29 cellular contexts compared by ENCODE assay signal in genomic region chr22:46019351-46019750, GRCh38. TPM values are rescaled to one million over a fixed set of nuclear protein-coding genes. Genes with fewer than 3 reads are reported as not detected.
DNase-seq lines count a peak whose midpoint lies in the region; ATAC-seq, FAIRE-seq and TF ChIP-seq lines count a peak whose summit lies in the region.
"Had no signal": no experiment of that assay in that cellular context is flagged by ENCODE, and none has a peak within 500 bp of the region (broad histone marks: within the 10 kb centered on the region; RNA-seq: fewer than 3 reads in every experiment).

No MANE protein-coding gene starts in this region.

- H2BK120ac ChIP-seq in H1 (replicated peaks; ENCODE audit: low read depth, low read length), result no peak overlapping the region

- H3K18ac ChIP-seq in H1 (ENCODE audit: extremely low read depth, low read length), result no peak overlapping the region; the same call in 1 of the 2 replicates

- TF ChIP-seq RAD21 in H1 (IDR thresholded peaks at IDR 0.05 in 1 of 2, conservative IDR thresholded peaks at IDR 0.05 in 1 of 2; ENCODE audit: low read depth in 2 of 2, low read length in 2 of 2), result no peak

- no peak overlapping the region for H3K4me2 ChIP-seq in GM23338
- H3K4me2 ChIP-seq in PC-9, result peak overlapping the region; percentile 57
- no peak overlapping the region for H3K4me2 ChIP-seq in H1 (ENCODE audit: insufficient read depth in 1 of 2, low read depth in 2 of 2, low read length in 2 of 2)

- H2BK20ac ChIP-seq in H1 (ENCODE audit: low read length), result no peak overlapping the region

- no peak overlapping the region for H4K5ac ChIP-seq in H1 (ENCODE audit: insufficient read length, low read depth, low read length)

- H3K27me3 ChIP-seq in GM23338 (ENCODE audit: insufficient read depth) (no peaks in the 10 kb centered on the region), PC-9 (ENCODE audit: insufficient read depth, low read depth) (no peaks in the 10 kb centered on the region), H1 (replicated peaks in 1 of 4; ENCODE audit: control insufficient read depth in 3 of 4, extremely low read depth in 1 of 4, insufficient read depth in 3 of 4, low read length in 3 of 4) (peaks cover 0 to 6% (median 2%) of the 10 kb centered on the region in 4 experiments; a peak in 4 of 7 replicates), neutrophil (no peaks in the 10 kb centered on the region)
- H3K27me3 ChIP-seq: right atrium auricular region, tibial artery had no signal

- no peak overlapping the region for H3K23ac ChIP-seq in H1 (ENCODE audit: insufficient read length)

- BruUV-seq in PC-9 (replicated peaks; lab: Mats Ljungman, UMichigan), result no TSS peak
- BruUV-seq in Calu3 (replicated peaks; lab: Mats Ljungman, UMichigan), result no TSS peak

- no peaks in the 10 kb centered on the region for H3K79me2 ChIP-seq in GM23338 (replicated peaks; ENCODE audit: insufficient read depth)
- 0 out of 2 replicates have a peak, but pooled peaks cover 3% of the 10 kb centered on the region for H3K79me2 ChIP-seq in PC-9 (ENCODE audit: low read depth)
- H3K79me2 ChIP-seq in H1 (ENCODE audit: control insufficient read depth in 1 of 2, insufficient read depth in 2 of 2, low read length in 2 of 2), result no peaks in the 10 kb centered on the region

- no peaks in the 10 kb centered on the region for H3K4me1 ChIP-seq in GM23338 (ENCODE audit: insufficient read depth)
- H3K4me1 ChIP-seq in PC-9 (replicated peaks; ENCODE audit: insufficient read depth), result peaks cover 58% of the 10 kb centered on the region
- peaks cover 0 to 2% (median 0%) of the 10 kb centered on the region in 4 experiments; a peak in 2 of 7 replicates for H3K4me1 ChIP-seq in H1 (replicated peaks in 1 of 4; ENCODE audit: control insufficient read depth in 3 of 4, insufficient read depth in 4 of 4, low read length in 3 of 4)
- peaks cover 39 to 48% of the 10 kb centered on the region in 2 experiments for H3K4me1 ChIP-seq in neutrophil (ENCODE audit: control insufficient read depth in 1 of 2, insufficient read depth in 1 of 2, low read depth in 1 of 2, low read length in 1 of 2)

- TF ChIP-seq EP300 in H1 (IDR thresholded peaks at IDR 0.05; ENCODE audit: borderline replicate concordance in 1 of 2, low read depth in 2 of 2, low read length in 2 of 2), result no peak

- TF ChIP-seq POLR2A in H1 (IDR thresholded peaks at IDR 0.05; ENCODE audit: control extremely low read depth in 1 of 2, low read depth in 2 of 2, low read length in 2 of 2), result no peak

- H4K91ac ChIP-seq in H1 (replicated peaks; ENCODE audit: insufficient read length, low read length), result no peak overlapping the region

- H3F3A ChIP-seq in GM23338 (replicated peaks; ENCODE audit: low read depth) (no peaks in the 10 kb centered on the region), PC-9 (ENCODE audit: insufficient read depth, low read depth) (peaks cover 55% of the 10 kb centered on the region)

- no peak overlapping the region for H3K14ac ChIP-seq in H1 (ENCODE audit: insufficient read length)

- 81% methylated on average over 6 of the region's 6 CpGs; no CpG with 5 or more reads in 1 of the 2 experiments for WGBS in H1 (ENCODE audit: extremely low coverage in 1 of 2, insufficient coverage in 1 of 2, insufficient read length in 1 of 2, insufficient replicate concordance in 2 of 2, low coverage in 1 of 2, low lambda C conversion rate in 2 of 2, missing lambda C conversion rate in 1 of 2), 2 experiments

- intact Hi-C loops in PC-9 (cut with micrococcal nuclease; ENCODE audit: unreplicated experiment), result no loop called here
- intact Hi-C loops in Calu3 (cut with micrococcal nuclease; ENCODE audit: unreplicated experiment), result no loop called here

- H3K4me1 Mint-ChIP-seq in GM23338 (peaks cover 5% of the 10 kb centered on the region), Calu3 (ENCODE audit: low read depth, unreplicated experiment) (no peaks in the 10 kb centered on the region)
- H3K4me1 Mint-ChIP-seq: activated naive CD4-positive, alpha-beta T cell treated with anti-CD3 and anti-CD28 coated beads, Interleukin-2, amount 50 U/mL, for 24 hours had no signal

- CTCF ChIA-PET in PC-9 (lab: Charles Lee), result interaction anchor here (0.8 kb wide), 1 partner anchor 16 kb away, joined by 3 read pairs; no protein-coding TSS in a partner anchor
- CTCF ChIA-PET in H1 (lab: Charles Lee; ENCODE audit: partially characterized antibody), result interaction anchor here (0.6 to 1.6 kb wide), 6 partner anchors 11 to 102 kb away, joined by 3 to 5 read pairs (median 3); no protein-coding TSS in a partner anchor
- CTCF ChIA-PET in Calu3 (lab: Charles Lee), result interaction anchor here (0.6 to 1.3 kb wide), 2 partner anchors 14 to 1295 kb away, joined by 3 to 4 read pairs; no protein-coding TSS in a partner anchor

- TF ChIP-seq CTCF in GM23338 (conservative IDR thresholded peaks at IDR 0.05; ENCODE audit: low read depth in 2 of 2) (no peak), PC-9 (conservative IDR thresholded peaks at IDR 0.05) (no peak), H1 (IDR thresholded peaks at IDR 0.05; ENCODE audit: control extremely low read depth in 1 of 3, insufficient read depth in 1 of 3, low read depth in 1 of 3, low read length in 3 of 3) (no peak), neutrophil (IDR thresholded peaks at IDR 0.05) (no peak), Calu3 (IDR thresholded peaks at IDR 0.05; ENCODE audit: unreplicated experiment) (no peak), omental fat pad (IDR thresholded peaks at IDR 0.05) (no peak)

- H3K36me3 Mint-ChIP-seq in GM23338 (ENCODE audit: low read depth), result no peaks in the 10 kb centered on the region
- peaks cover 10% of the 10 kb centered on the region for H3K36me3 Mint-ChIP-seq in Calu3 (ENCODE audit: insufficient read depth, unreplicated experiment)
- H3K36me3 Mint-ChIP-seq: activated naive CD4-positive, alpha-beta T cell treated with anti-CD3 and anti-CD28 coated beads, Interleukin-2, amount 50 U/mL, for 24 hours; CD8-positive, alpha-beta memory T cell had no signal

- no peak overlapping the region for H3K4ac ChIP-seq in H1 (replicated peaks; ENCODE audit: insufficient read length, low read depth, low read length)

- H2BK15ac ChIP-seq in H1 (ENCODE audit: low read length), result no peak overlapping the region

- H3K79me1 ChIP-seq in H1 (ENCODE audit: low read depth, low read length), result no peaks in the 10 kb centered on the region

- no peak overlapping the region for H3K27ac ChIP-seq in GM23338 (ENCODE audit: low read depth)
- peak overlapping the region; percentile 85 for H3K27ac ChIP-seq in PC-9
- H3K27ac ChIP-seq in H1 (ENCODE audit: low read depth, low read length), result no peak overlapping the region
- H3K27ac ChIP-seq in neutrophil, result peak overlapping the region; percentile 75
- H3K27ac ChIP-seq: right atrium auricular region, tibial artery had no signal

- no peak overlapping the region for H2BK12ac ChIP-seq in H1 (ENCODE audit: low read depth, low read length)

- H3K4me3 Mint-ChIP-seq in GM23338 (no peak overlapping the region), Calu3 (ENCODE audit: low read depth, unreplicated experiment) (no peak overlapping the region)
- H3K4me3 Mint-ChIP-seq: activated naive CD4-positive, alpha-beta T cell treated with anti-CD3 and anti-CD28 coated beads, Interleukin-2, amount 50 U/mL, for 24 hours; activated T-helper 1 cell treated with anti-CD3 and anti-CD28 coated beads, Interleukin-12 subunit alpha, Interleukin-12 subunit beta, Interleukin-2, Interleukin-4 antibody, amounts not matched to agents 30 ng/mL and 10 ng/mL and 1 ng/mL, durations not matched to agents 14 hours and 24 hours and 36 hours; CD8-positive, alpha-beta memory T cell had no signal

- H3K27ac Mint-ChIP-seq in GM23338, result no peak overlapping the region
- H3K27ac Mint-ChIP-seq in Calu3 (ENCODE audit: unreplicated experiment), result no peak overlapping the region
- H3K27ac Mint-ChIP-seq: activated naive CD4-positive, alpha-beta T cell treated with anti-CD3 and anti-CD28 coated beads, Interleukin-2, amount 50 U/mL, for 24 hours; activated T-helper 1 cell treated with anti-CD3 and anti-CD28 coated beads, Interleukin-12 subunit alpha, Interleukin-12 subunit beta, Interleukin-2, Interleukin-4 antibody, amounts not matched to agents 30 ng/mL and 10 ng/mL and 1 ng/mL, durations not matched to agents 14 hours and 24 hours and 36 hours; CD8-positive, alpha-beta memory T cell had no signal

- H3K36me3 ChIP-seq in GM23338 (ENCODE audit: insufficient read depth) (no peaks in the 10 kb centered on the region), PC-9 (ENCODE audit: low read depth) (no peaks in the 10 kb centered on the region), H1 (ENCODE audit: control insufficient read depth in 2 of 4, insufficient read depth in 4 of 4, low read length in 3 of 4) (no peaks in the 10 kb centered on the region), neutrophil (no peaks in the 10 kb centered on the region)
- H3K36me3 ChIP-seq: right atrium auricular region, tibial artery had no signal

- H3K9me3 ChIP-seq in PC-9 (ENCODE audit: insufficient read depth, low read depth) (no peaks in the 10 kb centered on the region), H1 (ENCODE audit: insufficient read depth in 2 of 2, low read depth in 1 of 2, low read length in 1 of 2) (no peaks in the 10 kb centered on the region), neutrophil (no peaks in the 10 kb centered on the region)
- H3K9me3 ChIP-seq: right atrium auricular region, tibial artery had no signal

- no peak overlapping the region for H3K9ac ChIP-seq in H1 (replicated peaks in 1 of 4; ENCODE audit: extremely low read depth in 1 of 4, low read depth in 3 of 4, low read length in 3 of 4)

- no peak overlapping the region for H2AK5ac ChIP-seq in H1 (ENCODE audit: low read depth, low read length)

- no peaks in the 10 kb centered on the region; the same call in 2 of the 3 replicates for H3K9me3 Mint-ChIP-seq in GM23338
- no peaks in the 10 kb centered on the region for H3K9me3 Mint-ChIP-seq in Calu3 (ENCODE audit: low read depth, unreplicated experiment)
- H3K9me3 Mint-ChIP-seq: activated naive CD4-positive, alpha-beta T cell treated with anti-CD3 and anti-CD28 coated beads, Interleukin-2, amount 50 U/mL, for 24 hours; activated T-helper 1 cell treated with anti-CD3 and anti-CD28 coated beads, Interleukin-12 subunit alpha, Interleukin-12 subunit beta, Interleukin-2, Interleukin-4 antibody, amounts not matched to agents 30 ng/mL and 10 ng/mL and 1 ng/mL, durations not matched to agents 14 hours and 24 hours and 36 hours; CD8-positive, alpha-beta memory T cell had no signal

- H2AFZ ChIP-seq in GM23338 (no peak overlapping the region), PC-9 (0 out of 2 replicates have a peak overlapping the region, but pooled peaks have one; percentile 13), H1 (ENCODE audit: low read length) (no peak overlapping the region)

- no peak overlapping the region for H3K4me3 ChIP-seq in GM23338
- no peak overlapping the region; the same call in 1 of the 2 replicates for H3K4me3 ChIP-seq in PC-9
- no peak overlapping the region for H3K4me3 ChIP-seq in H1 (ENCODE audit: extremely low read depth in 1 of 4, insufficient read depth in 2 of 4, low read depth in 3 of 4, low read length in 4 of 4)
- H3K4me3 ChIP-seq in neutrophil (ENCODE audit: low read depth in 1 of 2, low read length in 1 of 2), result no peak overlapping the region
- H3K4me3 ChIP-seq: right atrium auricular region, tibial artery had no signal

- H3K27me3 Mint-ChIP-seq in GM23338 (ENCODE audit: insufficient read depth, low read depth, poor library complexity), result peaks cover 4% of the 10 kb centered on the region
- H3K27me3 Mint-ChIP-seq in Calu3 (ENCODE audit: unreplicated experiment), result peaks cover 18% of the 10 kb centered on the region
- H3K27me3 Mint-ChIP-seq: activated naive CD4-positive, alpha-beta T cell treated with anti-CD3 and anti-CD28 coated beads, Interleukin-2, amount 50 U/mL, for 24 hours had no signal

- H3K9me2 ChIP-seq in GM23338 (ENCODE audit: insufficient read depth) (no peaks in the 10 kb centered on the region), PC-9 (ENCODE audit: insufficient read depth) (no peaks in the 10 kb centered on the region)

- no peak for FAIRE-seq in H1 (lab: Jason Lieb, UNC)

- no peak for ATAC-seq in GM23338
- no peak for ATAC-seq in GM18907 (IDR thresholded peaks at IDR 0.05; ENCODE audit: unreplicated experiment)
- ATAC-seq in omental fat pad (ENCODE audit: low FRiP score), result no peak
- ATAC-seq: SK-N-SH treated with all-trans-retinoic acid at 6 μM for 48 hours had no signal

- no peak overlapping the region for H4K8ac ChIP-seq in H1 (ENCODE audit: extremely low read depth, insufficient read depth, low read length)

- no peaks in the 10 kb centered on the region; the same call in 1 of the 2 replicates for H3K23me2 ChIP-seq in H1 (ENCODE audit: low read depth, low read length)

- H2BK5ac ChIP-seq in H1 (ENCODE audit: low read depth, low read length), result no peak overlapping the region

- POLR2A ChIA-PET in PC-9 (lab: Charles Lee; ENCODE audit: unreplicated experiment) (no interaction called here), H1 (lab: Charles Lee; ENCODE audit: partially characterized antibody) (interaction anchor here (0.8 kb wide), 1 partner anchor 9 kb away, joined by 4 read pairs; no protein-coding TSS in a partner anchor)

- DNase-seq in GM23338 (ENCODE audit: low spot score) (peak; percentile 38), PC-9 (no peak), H1 (ENCODE audit: low read depth in 1 of 2, low spot score in 2 of 2) (no peak), Calu3 (no peak), omental fat pad (ENCODE audit: low spot score) (no peak)
- DNase-seq: activated CD4-positive, alpha-beta T cell treated with anti-CD3 and anti-CD28 coated beads, Interleukin-2, amount 50 U/mL, for 1 hour; AML-193; anterior cingulate cortex; DMS153; kidney glomerular epithelial cell; NCI-H187; NCI-H524 treated with DMSO at 0.1 percent for 48 hours; stimulated activated CD4-positive, alpha-beta T cell treated with anti-CD3 and anti-CD28 coated beads, Interleukin-12 subunit alpha, Interleukin-12 subunit beta, amount 100 ng/mL, for 4 hours; stimulated activated CD4-positive, alpha-beta T cell treated with anti-CD3 and anti-CD28 coated beads, Interleukin-4, amount 100 ng/mL, for 24 hours; stimulated activated naive CD4-positive, alpha-beta T cell treated with Interleukin-2 at 50 U/mL for 16 hours; T-helper 2 cell; tibial artery had no signal

- H4K20me1 ChIP-seq in GM23338 (replicated peaks; ENCODE audit: insufficient read depth), result no peaks in the 10 kb centered on the region
- H4K20me1 ChIP-seq in PC-9 (ENCODE audit: insufficient read depth), result no peaks in the 10 kb centered on the region
- H4K20me1 ChIP-seq in H1 (replicated peaks in 1 of 2; ENCODE audit: control insufficient read depth in 1 of 2, insufficient read depth in 2 of 2, low read length in 2 of 2), result no peaks in the 10 kb centered on the region

- no peak overlapping the region for H3K56ac ChIP-seq in H1 (replicated peaks; ENCODE audit: insufficient read length, low read depth, low read length)

RNA-seq across cellular contexts. Expression of gene WNT7B, which starts 42.4 kb away (rescaled TPM):
- 0.10 and 3.0 TPM in 2 replicates for total RNA-seq in GM23338 (2014; rRNA removed; shearing (Covaris generic))
- polyA plus RNA-seq in GM23338 (2016; fragmentation: Nextera tagmentation; extraction: Ambion mirVana), result 0.17 TPM in 1 of 2 replicates, not detected in the other
- 66.9 and 75.5 TPM in 2 replicates for total RNA-seq in PC-9 (2021)
- 0.13 and 0.24 TPM in 2 replicates for total RNA-seq in H1 (2021; fragmentation: NEBNext Ultra II Directional; extraction: Animal tissue kit (Norgen Biotek cat#: 25700))
- polyA plus RNA-seq in H1 (2011; rRNA removed), result 0.14 and 0.24 TPM in 2 replicates
- polyA plus RNA-seq in H1 (2011; cell fraction: cytosol; rRNA removed), result 0.12 TPM
- 0.27 TPM for polyA plus RNA-seq in H1 (2011; cell fraction: nucleus; rRNA removed)
- 0.14 to 0.46 TPM (median 0.23 TPM) in 4 replicates for polyA plus RNA-seq in H1 (2012, experiment 1 of 2)
- 0.29 TPM for polyA plus RNA-seq in H1 (2012, experiment 2 of 2)
- polyA plus RNA-seq in H1 (2013, experiment 1 of 2), result 0.08 TPM
- 0.13 TPM for polyA plus RNA-seq in H1 (2013, experiment 2 of 2)
- polyA minus RNA-seq in H1 (2011; rRNA and poly(A)+ RNA removed), result 0.16 and 0.17 TPM in 2 replicates
- not detected for polyA minus RNA-seq in H1 (2011; cell fraction: cytosol; rRNA and poly(A)+ RNA removed)
- 0.30 TPM for polyA minus RNA-seq in H1 (2011; cell fraction: nucleus; rRNA and poly(A)+ RNA removed)
- total RNA-seq in Calu3 (2022), result 97.0 and 100.0 TPM in 2 replicates
- under 1 TPM in 2 of 4 donors, not detected in 2; 0.28 to 0.48 TPM for total RNA-seq in omental fat pad
- total RNA-seq: activated T-helper 1 cell treated with anti-CD3 and anti-CD28 coated beads, Interleukin-12 subunit alpha, Interleukin-12 subunit beta, Interleukin-2, Interleukin-4 antibody, amounts not matched to agents 30 ng/mL and 10 ng/mL and 1 ng/mL, durations not matched to agents 14 hours and 24 hours and 36 hours; CD8-positive, alpha-beta memory T cell; G401; LHCN-M2; lung microvascular endothelial cell; myocyte; osteoblast had no signal
- polyA plus RNA-seq: CD8-positive, alpha-beta memory T cell had no signal

Comparison
In these comparisons a context has a peak if more than half of its experiments do, and no peak if none do; other contexts are left out.
1. H3K27ac ChIP-seq: peak in PC-9 (single experiment) and neutrophil (single experiment); none in GM23338 (single experiment) and H1 (single experiment).
2. RNA of gene WNT7B, which starts 42.4 kb away (total RNA-seq): 97.0 to 100.0 TPM in Calu3 and 66.9 to 75.5 TPM in PC-9; 0.28 to 0.48 TPM in omental fat pad, 0.13 to 0.24 TPM in H1 and 0.10 to 3.0 TPM in GM23338; every median in the first group is over 10 times any median in the second.